22 cellular contexts compared by ENCODE assay signal in the genomic region with DNA sequence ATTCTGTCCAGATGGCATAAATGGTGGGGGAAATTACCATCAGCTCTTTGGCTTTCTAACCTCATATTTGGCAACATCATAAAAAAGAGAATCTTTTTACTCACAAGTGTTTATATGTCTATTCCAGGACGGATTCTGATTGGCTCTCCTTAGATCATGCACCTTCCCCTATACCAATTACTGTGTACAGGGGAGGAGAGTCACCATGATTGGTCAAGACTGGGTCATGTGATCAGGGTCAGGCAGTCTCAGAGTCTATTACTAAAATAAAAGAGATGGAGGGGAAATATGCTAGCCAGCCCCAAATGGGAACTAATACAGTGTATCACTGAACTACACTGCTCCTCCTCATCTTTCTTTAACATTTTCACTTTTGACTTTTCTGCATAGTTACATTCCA.
"Had no signal": no experiment of that assay in that cellular context is flagged by ENCODE, and none has a peak within 500 bp of the region (broad histone marks: within the 10 kb centered on the region; RNA-seq: fewer than 3 reads in every experiment).

No MANE protein-coding gene starts in this region.

- H3K27ac ChIP-seq: colonic mucosa, RWPE1, SJCRH30 had no signal

- ATAC-seq: activated CD4-positive, CD25-positive, alpha-beta regulatory T cell treated with anti-CD3 and anti-CD28 coated beads, Interleukin-2, amount 50 U/mL, for 24 hours; activated CD8-positive, alpha-beta T cell treated with anti-CD3 and anti-CD28 coated beads for 36 hours; activated T-cell treated with anti-CD3 and anti-CD28 coated beads, Interleukin-2, amount 50 U/mL, for 72 hours; Panc1; SK-N-SH treated with all-trans-retinoic acid at 6 μM for 48 hours had no signal

- DNase-seq: activated CD4-positive, alpha-beta T cell treated with anti-CD3 and anti-CD28 coated beads for 4 hours; activated CD8-positive, alpha-beta memory T cell treated with anti-CD3 and anti-CD28 coated beads, Interleukin-2, amount 50 U/mL, for 4 hours; activated CD8-positive, alpha-beta T cell treated with anti-CD3 and anti-CD28 coated beads for 36 hours; activated gamma-delta T cell treated with Interleukin-2 at 50 U/mL for 16 hours; activated naive CD4-positive, alpha-beta T cell treated with anti-CD3 and anti-CD28 coated beads, Interleukin-2, amount 10 ng/mL, durations not matched to agents 7 days and 5 days; activated naive CD8-positive, alpha-beta T cell treated with anti-CD3 and anti-CD28 coated beads for 36 hours; activated T-cell treated with anti-CD3 and anti-CD28 coated beads, Interleukin-2, amount 50 U/mL, for 72 hours; colonic mucosa; MV-4-11; NCI-H1105; NCI-H1436; NCI-H1694 treated with DMSO at 0.1 percent for 48 hours; NCI-H2029 treated with DMSO at 0.1 percent for 48 hours; NCI-H345; NCI-H524; Right ventricle myocardium superior; SW 1271 had no signal

- H3K4me1 ChIP-seq: colonic mucosa, SJCRH30 had no signal

- H3K4me3 ChIP-seq: colonic mucosa, SJCRH30 had no signal

- H3K36me3 ChIP-seq: colonic mucosa, SJCRH30 had no signal

- H3K27me3 ChIP-seq: colonic mucosa had no signal

- H3K9me3 ChIP-seq: colonic mucosa, SJCRH30 had no signal
